ENCODE assay signal across 11 cellular contexts in genomic region chr2:73268368-73268830, GRCh38. TPM values are rescaled to one million over a fixed set of nuclear protein-coding genes. Genes with fewer than 3 reads are reported as not detected.
DNase-seq lines count a peak whose midpoint lies in the region; ATAC-seq and TF ChIP-seq lines count a peak whose summit lies in the region.
"Had no signal": no experiment of that assay in that cellular context is flagged by ENCODE, and none has a peak within 500 bp of the region (broad histone marks: within the 10 kb centered on the region; RNA-seq: fewer than 3 reads in every experiment).

No MANE protein-coding gene starts in this region.

- peak overlapping the region; percentile 95 for H2AFZ ChIP-seq in parathyroid adenoma

- H3K27ac ChIP-seq in RWPE2 (ENCODE audit: poor library complexity, severe bottlenecking): peak overlapping the region; percentile 28
- peak overlapping the region; percentile 74 for H3K27ac ChIP-seq in parathyroid adenoma
- H3K27ac ChIP-seq: body of pancreas had no signal

- H3K4me1 ChIP-seq in RWPE2 (ENCODE audit: insufficient read depth, poor library complexity, severe bottlenecking) (peaks cover 5% of the 10 kb centered on the region), parathyroid adenoma (no peaks in the 10 kb centered on the region)

- TF ChIP-seq CTCF in RWPE2 (IDR thresholded peaks at IDR 0.05; ENCODE audit: poor library complexity, severe bottlenecking) (no peak), endothelial cell (IDR thresholded peaks at IDR 0.05; ENCODE audit: unreplicated experiment) (no peak), parathyroid adenoma (IDR thresholded peaks at IDR 0.05) (no peak)

- H3K27me3 ChIP-seq in RWPE2 (ENCODE audit: insufficient read depth, poor library complexity, severe bottlenecking) (no peaks in the 10 kb centered on the region), parathyroid adenoma (ENCODE audit: control insufficient read depth, insufficient read depth, low read length) (no peaks in the 10 kb centered on the region)

- H3K9ac ChIP-seq in parathyroid adenoma: no peak overlapping the region

- peak overlapping the region; percentile 6 for H3K27ac Mint-ChIP-seq in endothelial cell (ENCODE audit: unreplicated experiment)

- peak overlapping the region; percentile 33 for H3K4me3 Mint-ChIP-seq in endothelial cell (ENCODE audit: unreplicated experiment)

- ATAC-seq in RWPE2 (ENCODE audit: low read depth) (no peak), HG03108 (IDR thresholded peaks at IDR 0.05; ENCODE audit: unreplicated experiment) (no peak)

- peaks cover 4% of the 10 kb centered on the region for H3K79me2 ChIP-seq in parathyroid adenoma

- H3K27me3 Mint-ChIP-seq in endothelial cell (ENCODE audit: unreplicated experiment): peaks cover 27% of the 10 kb centered on the region

- peaks cover 6% of the 10 kb centered on the region for H3K36me3 Mint-ChIP-seq in endothelial cell (ENCODE audit: low read depth, unreplicated experiment)

- H3K4me3 ChIP-seq in RWPE2 (ENCODE audit: severe bottlenecking): peak overlapping the region; percentile 41
- peak overlapping the region; percentile 49 for H3K4me3 ChIP-seq in parathyroid adenoma (ENCODE audit: low read depth, low read length)
- H3K4me3 ChIP-seq: body of pancreas had no signal

- no peaks in the 10 kb centered on the region for H3K36me3 ChIP-seq in RWPE2 (ENCODE audit: low read depth)
- H3K36me3 ChIP-seq in parathyroid adenoma (ENCODE audit: control insufficient read depth, insufficient read depth, low read length): no peaks in the 10 kb centered on the region

- no peaks in the 10 kb centered on the region for H3K9me3 Mint-ChIP-seq in endothelial cell (ENCODE audit: unreplicated experiment)

- peak; percentile 41 for DNase-seq in DMS53 treated with DMSO at 0.1 percent for 48 hours (lab: John Stamatoyannopoulos, UW; ENCODE audit: unreplicated experiment)
- DNase-seq in DMS53 (lab: John Stamatoyannopoulos, UW): no peak
- DNase-seq in RWPE2 (ENCODE audit: low spot score): no peak
- no peak for DNase-seq in endothelial cell (ENCODE audit: low spot score)
- no peak for DNase-seq in activated effector memory CD4-positive, alpha-beta T cell treated with anti-CD3 and anti-CD28 coated beads, Interleukin-2, amount 50 U/mL, for 16 hours
- no peak for DNase-seq in DMS114 treated with DMSO at 0.1 percent for 48 hours (lab: John Stamatoyannopoulos, UW; ENCODE audit: unreplicated experiment)
- DNase-seq: right cardiac atrium, T1000 had no signal

- H3K9me3 ChIP-seq in RWPE2 (ENCODE audit: severe bottlenecking): no peaks in the 10 kb centered on the region
- H3K9me3 ChIP-seq in parathyroid adenoma (ENCODE audit: control insufficient read depth, low read length): no peaks in the 10 kb centered on the region

- H3K4me2 ChIP-seq in parathyroid adenoma (ENCODE audit: low read length): peak overlapping the region; percentile 52

- peaks cover 16% of the 10 kb centered on the region for H3K4me1 Mint-ChIP-seq in endothelial cell (ENCODE audit: unreplicated experiment)

RNA-seq across cellular contexts. Expression of gene FBXO41, which starts 15.9 kb away (rescaled TPM):
- total RNA-seq in endothelial cell (ENCODE audit: unreplicated experiment): 2.1 TPM

RNA-seq across cellular contexts. Expression of gene EGR4, which starts 24.9 kb away (rescaled TPM):
- 0.15 TPM for total RNA-seq in endothelial cell (ENCODE audit: unreplicated experiment)
- total RNA-seq: body of pancreas, right cardiac atrium had no signal

RNA-seq across cellular contexts. Expression of gene CCT7, which starts 34.3 kb away (rescaled TPM):
- 183 TPM for total RNA-seq in endothelial cell (ENCODE audit: unreplicated experiment)

RNA-seq across cellular contexts. Expression of gene PRADC1, which starts 35.4 kb away (rescaled TPM):
- total RNA-seq in endothelial cell (ENCODE audit: unreplicated experiment): 24.1 TPM

RNA-seq across cellular contexts. Expression of gene SMYD5, which starts 54.4 kb away (rescaled TPM):
- 17.0 TPM for total RNA-seq in endothelial cell (ENCODE audit: unreplicated experiment)
